8 cellular contexts compared by ENCODE assay signal in genomic region chr22:31248138-31248745, GRCh38. TPM values are rescaled to one million over a fixed set of nuclear protein-coding genes. Genes with fewer than 3 reads are reported as not detected.
DNase-seq lines count a peak whose midpoint lies in the region; ATAC-seq, FAIRE-seq and TF ChIP-seq lines count a peak whose summit lies in the region.

No MANE protein-coding gene starts in this region.

- peak overlapping the region; percentile 29 for H3K27ac ChIP-seq in KOPT-K1 (ENCODE audit: low read depth, low read length, poor library complexity, severe bottlenecking)
- peak overlapping the region; percentile 57 to 65 for H3K27ac ChIP-seq in kidney (ENCODE audit: low read depth in 2 of 2, low read length in 2 of 2)

- DNase-seq in Ammon's horn (ENCODE audit: low spot score): peak; percentile 79
- peak; percentile 78 for DNase-seq in activated CD4-positive, alpha-beta T cell treated with anti-CD3 and anti-CD28 coated beads for 36 hours
- DNase-seq in cerebellar nuclear complex (lab: John Stamatoyannopoulos, UW): peak; percentile 44 to 74
- peak; percentile 91 for DNase-seq in kidney
- DNase-seq in stimulated activated CD4-positive, alpha-beta T cell treated with anti-CD3 and anti-CD28 coated beads, Interleukin-12 subunit alpha, Interleukin-12 subunit beta, amount 100 ng/mL, for 24 hours (ENCODE audit: low read depth in 2 of 2): peak; percentile 41 to 47
- no peak for DNase-seq in NCI-H2081 (lab: John Stamatoyannopoulos, UW)

- H3K27ac Mint-ChIP-seq in activated CD4-positive, alpha-beta T cell treated with anti-CD3 and anti-CD28 coated beads for 36 hours: no peak overlapping the region

- intact Hi-C loops in activated CD4-positive, alpha-beta T cell treated with anti-CD3 and anti-CD28 coated beads for 36 hours (cut with DNase I, micrococcal nuclease): no loop called here
- intact Hi-C loops in kidney (cut with DNase I): no loop called here

- TF ChIP-seq CTCF in kidney (IDR thresholded peaks at IDR 0.05; ENCODE audit: borderline replicate concordance, extremely low read depth, insufficient read depth): no peak

- no peak overlapping the region for H3K4me3 Mint-ChIP-seq in activated CD4-positive, alpha-beta T cell treated with anti-CD3 and anti-CD28 coated beads for 36 hours

- POLR2A ChIA-PET in activated CD4-positive, alpha-beta T cell treated with anti-CD3 and anti-CD28 coated beads for 36 hours (lab: Charles Lee): interaction anchor here (0.6 kb wide), 1 partner anchor 1225 kb away, joined by 3 read pairs; no protein-coding TSS in a partner anchor

- H3K9me3 ChIP-seq in KOPT-K1 (ENCODE audit: insufficient read depth, low read length, poor library complexity, severe bottlenecking) (no peaks in the 10 kb centered on the region), kidney (ENCODE audit: control insufficient read depth in 1 of 2, low read length in 2 of 2) (no peaks in the 10 kb centered on the region)

- H3K4me3 ChIP-seq in kidney (ENCODE audit: low read length in 2 of 2): peak overlapping the region; percentile 81 to 87

- H3K27me3 Mint-ChIP-seq in activated CD4-positive, alpha-beta T cell treated with anti-CD3 and anti-CD28 coated beads for 36 hours: no peaks in the 10 kb centered on the region

- no peaks in the 10 kb centered on the region for H3K36me3 Mint-ChIP-seq in activated CD4-positive, alpha-beta T cell treated with anti-CD3 and anti-CD28 coated beads for 36 hours (ENCODE audit: low read depth)

- ATAC-seq in activated CD4-positive, alpha-beta T cell treated with anti-CD3 and anti-CD28 coated beads for 36 hours: peak; percentile 100
- no peak for ATAC-seq in HG03565 (IDR thresholded peaks at IDR 0.05; ENCODE audit: unreplicated experiment)

- no peaks in the 10 kb centered on the region for H3K9me3 Mint-ChIP-seq in activated CD4-positive, alpha-beta T cell treated with anti-CD3 and anti-CD28 coated beads for 36 hours (ENCODE audit: low read depth)

- H3K36me3 ChIP-seq in KOPT-K1 (ENCODE audit: insufficient read depth, low read length) (peaks cover 43% of the 10 kb centered on the region), kidney (ENCODE audit: control insufficient read depth in 1 of 2, insufficient read depth in 2 of 2, low read length in 2 of 2) (no peaks in the 10 kb centered on the region)

- peaks cover 29% of the 10 kb centered on the region for H3K4me1 Mint-ChIP-seq in activated CD4-positive, alpha-beta T cell treated with anti-CD3 and anti-CD28 coated beads for 36 hours

- peak; percentile 87 for FAIRE-seq in kidney (lab: Jason Lieb, UNC)

- peak overlapping the region; percentile 73 to 87 for H3K9ac ChIP-seq in kidney (ENCODE audit: low read length in 2 of 2)

- H3K4me1 ChIP-seq in kidney (ENCODE audit: control insufficient read depth in 1 of 2, insufficient read depth in 1 of 2, low read depth in 1 of 2, low read length in 2 of 2): peaks cover 18 to 34% of the 10 kb centered on the region in 2 donors

- CTCF ChIA-PET in activated CD4-positive, alpha-beta T cell treated with anti-CD3 and anti-CD28 coated beads for 36 hours (lab: Charles Lee): interaction anchor here (0.8 to 1.9 kb wide), 6 partner anchors 9 to 385 kb away, joined by 3 to 9 read pairs (median 4); no protein-coding TSS in a partner anchor

RNA-seq across cellular contexts. Expression of gene LIMK2, which starts 36.1 kb away (rescaled TPM):
- total RNA-seq in activated CD4-positive, alpha-beta T cell treated with anti-CD3 and anti-CD28 coated beads for 36 hours: 10 to 100 TPM; 31.8 to 34.4 TPM
- 48.2 TPM for total RNA-seq in kidney
- polyA plus RNA-seq in kidney (ENCODE audit: insufficient read depth, low read depth, low replicate concordance): 20.3 TPM

RNA-seq across cellular contexts. Expression of gene PIK3IP1, which starts 44.0 kb away (rescaled TPM):
- 10 to 100 TPM; 14.2 to 15.1 TPM for total RNA-seq in activated CD4-positive, alpha-beta T cell treated with anti-CD3 and anti-CD28 coated beads for 36 hours
- 42.7 TPM for total RNA-seq in kidney
- polyA plus RNA-seq in kidney (ENCODE audit: insufficient read depth, low read depth, low replicate concordance): 21.4 TPM

Comparison
In these comparisons a context has a peak if more than half of its experiments do, and no peak if none do; other contexts are left out.
1. DNase-seq: peak in Ammon's horn (single experiment), activated CD4-positive, alpha-beta T cell treated with anti-CD3 and anti-CD28 coated beads for 36 hours (single experiment), cerebellar nuclear complex (2 of 2), kidney (single experiment) and stimulated activated CD4-positive, alpha-beta T cell treated with anti-CD3 and anti-CD28 coated beads, Interleukin-12 subunit alpha, Interleukin-12 subunit beta, amount 100 ng/mL, for 24 hours (2 of 2); none in NCI-H2081 (0 of 2).